In the genomic region with DNA sequence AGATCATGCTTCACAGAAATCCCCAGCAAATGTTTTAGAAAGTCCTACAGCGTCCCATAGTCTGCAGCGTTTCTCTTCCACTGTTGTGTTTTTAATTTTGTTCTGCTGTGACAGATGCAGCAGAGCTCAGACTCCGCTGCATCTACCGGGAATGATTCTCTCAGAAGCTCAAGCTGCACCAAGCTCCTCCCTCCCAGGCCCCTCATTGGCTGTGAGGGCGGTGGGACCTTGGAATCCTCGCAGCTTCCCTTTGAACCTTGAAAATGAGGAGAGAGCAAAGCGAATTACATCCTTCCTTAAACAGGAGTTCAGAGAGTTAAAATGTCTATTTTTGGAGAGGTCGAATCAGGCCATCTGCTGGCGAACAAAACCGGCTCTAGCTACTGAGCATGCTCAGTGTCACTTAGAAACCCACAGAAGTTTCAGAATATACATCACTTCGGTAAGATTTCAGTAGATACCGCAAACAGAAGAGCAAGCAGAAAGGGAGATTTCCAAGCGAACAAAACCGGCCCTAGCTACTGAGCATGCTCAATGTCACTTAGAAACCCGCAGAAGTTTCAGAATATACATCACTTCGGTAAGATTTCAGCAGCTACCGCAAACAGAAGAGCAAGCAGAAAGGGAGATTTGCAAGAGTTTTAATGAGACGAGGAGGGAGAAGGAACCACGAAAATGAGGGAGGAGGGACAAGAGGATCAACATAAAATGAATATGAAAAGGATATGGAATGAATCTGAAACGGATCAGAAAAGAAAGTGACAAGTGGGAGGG, we compare ENCODE assay signal across 1 cellular context.
TF ChIP-seq lines count a peak whose summit lies in the region.

A gene (minus strand): TSS at position 144 of the 774 bp plus-strand sequence. CDS start 188 bp downstream, outside the sequence.

TF ChIP-seq in HepG2, 621 proteins besides CTCF, POLR2A, EP300 and RAD21 (continued from another document):
- TF ChIP-seq, protein P1, sequence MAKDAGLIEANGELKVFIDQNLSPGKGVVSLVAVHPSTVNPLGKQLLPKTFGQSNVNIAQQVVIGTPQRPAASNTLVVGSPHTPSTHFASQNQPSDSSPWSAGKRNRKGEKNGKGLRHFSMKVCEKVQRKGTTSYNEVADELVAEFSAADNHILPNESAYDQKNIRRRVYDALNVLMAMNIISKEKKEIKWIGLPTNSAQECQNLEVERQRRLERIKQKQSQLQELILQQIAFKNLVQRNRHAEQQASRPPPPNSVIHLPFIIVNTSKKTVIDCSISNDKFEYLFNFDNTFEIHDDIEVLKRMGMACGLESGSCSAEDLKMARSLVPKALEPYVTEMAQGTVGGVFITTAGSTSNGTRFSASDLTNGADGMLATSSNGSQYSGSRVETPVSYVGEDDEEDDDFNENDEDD (CRISPR knock-in tag; IDR thresholded peaks at IDR 0.05; ENCODE audit: borderline replicate concordance): 0 out of 2 replicates have a peak, but pooled peaks have one; percentile 11
- TF ChIP-seq, protein P2, sequence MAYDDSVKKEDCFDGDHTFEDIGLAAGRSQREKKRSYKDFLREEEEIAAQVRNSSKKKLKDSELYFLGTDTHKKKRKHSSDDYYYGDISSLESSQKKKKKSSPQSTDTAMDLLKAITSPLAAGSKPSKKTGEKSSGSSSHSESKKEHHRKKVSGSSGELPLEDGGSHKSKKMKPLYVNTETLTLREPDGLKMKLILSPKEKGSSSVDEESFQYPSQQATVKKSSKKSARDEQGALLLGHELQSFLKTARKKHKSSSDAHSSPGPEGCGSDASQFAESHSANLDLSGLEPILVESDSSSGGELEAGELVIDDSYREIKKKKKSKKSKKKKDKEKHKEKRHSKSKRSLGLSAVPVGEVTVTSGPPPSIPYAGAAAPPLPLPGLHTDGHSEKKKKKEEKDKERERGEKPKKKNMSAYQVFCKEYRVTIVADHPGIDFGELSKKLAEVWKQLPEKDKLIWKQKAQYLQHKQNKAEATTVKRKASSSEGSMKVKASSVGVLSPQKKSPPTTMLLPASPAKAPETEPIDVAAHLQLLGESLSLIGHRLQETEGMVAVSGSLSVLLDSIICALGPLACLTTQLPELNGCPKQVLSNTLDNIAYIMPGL (CRISPR knock-in tag; IDR thresholded peaks at IDR 0.05; ENCODE audit: borderline replicate concordance in 1 of 2, low read depth in 1 of 2): 0 out of 4 replicates have a peak, but pooled peaks of 1 of the 2 experiments have one; percentile 17
- TF ChIP-seq YEATS4 (CRISPR knock-in tag; IDR thresholded peaks at IDR 0.05; ENCODE audit: borderline replicate concordance): no peak
- TF ChIP-seq ZNF562 (CRISPR knock-in tag; IDR thresholded peaks at IDR 0.05; ENCODE audit: borderline replicate concordance): no peak
- TF ChIP-seq ZNF337 (CRISPR knock-in tag; IDR thresholded peaks at IDR 0.05; ENCODE audit: borderline replicate concordance, low read depth): no peak
TF ChIP-seq in HepG2: peak in this region for 9.
